Comparison of ENCODE assay signal across 8 cellular contexts in genomic region chr6:15691250-15691869, GRCh38. TPM values are rescaled to one million over a fixed set of nuclear protein-coding genes. Genes with fewer than 3 reads are reported as not detected.
DNase-seq lines count a peak whose midpoint lies in the region; TF ChIP-seq lines count a peak whose summit lies in the region.

No MANE protein-coding gene starts in this region.

- no peak overlapping the region for H3K4ac ChIP-seq in neuronal stem cell (ENCODE audit: low read length)

- no peaks in the 10 kb centered on the region for H3K79me1 ChIP-seq in neuronal stem cell (ENCODE audit: low read depth, low read length)

- no peaks in the 10 kb centered on the region for H4K20me1 ChIP-seq in GM23248 (ENCODE audit: insufficient read depth)

- H3K36me3 ChIP-seq in GM23248 (ENCODE audit: low read depth): no peaks in the 10 kb centered on the region
- H3K36me3 ChIP-seq in neuronal stem cell (replicated peaks in 1 of 2; ENCODE audit: control insufficient read depth in 2 of 2, insufficient read depth in 2 of 2, low read length in 2 of 2): no peaks in the 10 kb centered on the region
- no peaks in the 10 kb centered on the region for H3K36me3 ChIP-seq in stomach

- TF ChIP-seq EP300 in stomach (IDR thresholded peaks at IDR 0.05): no peak

- no peak overlapping the region for H3K18ac ChIP-seq in neuronal stem cell (ENCODE audit: low read length)

- H2AK5ac ChIP-seq in neuronal stem cell (ENCODE audit: low read depth, low read length): no peak overlapping the region

- H3F3A ChIP-seq in GM23248 (ENCODE audit: insufficient read depth): no peaks in the 10 kb centered on the region

- no peaks in the 10 kb centered on the region for H3K79me2 ChIP-seq in GM23248 (ENCODE audit: insufficient read depth)

- no peak overlapping the region for H2BK12ac ChIP-seq in neuronal stem cell (ENCODE audit: low read length)

- no peak overlapping the region for H3K23ac ChIP-seq in neuronal stem cell (ENCODE audit: low read depth, low read length, poor library complexity)

- intact Hi-C loops in stomach (cut with DNase I; ENCODE audit: low total_unique reads): loop anchor here (5.0 kb wide), 1 partner anchor 516 kb away; no protein-coding TSS in a partner anchor

- no peak overlapping the region for H2BK5ac ChIP-seq in neuronal stem cell (ENCODE audit: low read length)

- no peaks in the 10 kb centered on the region for H3K9me2 ChIP-seq in GM23248 (ENCODE audit: insufficient read depth)

- TF ChIP-seq CTCF in LNCAP (IDR thresholded peaks at IDR 0.05) (peak; percentile 98), fibroblast of pulmonary artery (IDR thresholded peaks at IDR 0.05; ENCODE audit: low read length, missing control alignments) (no peak), stomach (IDR thresholded peaks at IDR 0.05) (peak in 6 of 7 experiments; percentile 75 to 100 (median 98))

- H3K4me1 ChIP-seq in GM23248 (ENCODE audit: insufficient read depth): no peaks in the 10 kb centered on the region
- no peaks in the 10 kb centered on the region for H3K4me1 ChIP-seq in neuronal stem cell (ENCODE audit: control insufficient read depth in 2 of 2, insufficient read depth in 1 of 2, low read depth in 1 of 2, low read length in 2 of 2)
- H3K4me1 ChIP-seq in stomach: peaks cover 12 to 24% (median 20%) of the 10 kb centered on the region in 4 donors

- DNase-seq in DMS79 treated with DMSO at 0.1 percent for 48 hours (lab: John Stamatoyannopoulos, UW): peak; percentile 80
- peak; percentile 94 for DNase-seq in GM23248
- DNase-seq in RKO (ENCODE audit: low spot score): peak; percentile 90
- DNase-seq in activated T-helper 1 cell treated with Interleukin-2 at 50 U/mL for 16 hours (ENCODE audit: low read depth): peak; percentile 57
- peak; percentile 92 for DNase-seq in fibroblast of pulmonary artery (ENCODE audit: low read depth)
- DNase-seq in neuronal stem cell (ENCODE audit: low spot score): peak; percentile 77
- DNase-seq in stomach: peak; percentile 85

- no peak overlapping the region for H4K8ac ChIP-seq in neuronal stem cell (ENCODE audit: low read depth, low read length)

- no peak overlapping the region for H3K27ac ChIP-seq in GM23248
- H3K27ac ChIP-seq in neuronal stem cell (replicated peaks; ENCODE audit: low read length): no peak overlapping the region
- peak overlapping the region in 4 of 5 donors; percentile 31 to 63 (median 44) for H3K27ac ChIP-seq in stomach

- peak overlapping the region; percentile 65 for H3K4me3 ChIP-seq in GM23248
- no peak overlapping the region for H3K4me3 ChIP-seq in fibroblast of pulmonary artery (replicated peaks; ENCODE audit: low read depth, low read length)
- H3K4me3 ChIP-seq in neuronal stem cell (ENCODE audit: low read length in 2 of 2): no peak overlapping the region
- peak overlapping the region; percentile 30 to 35 (median 32) for H3K4me3 ChIP-seq in stomach

- H3K27me3 ChIP-seq in GM23248 (replicated peaks; ENCODE audit: insufficient read depth) (peaks cover 2% of the 10 kb centered on the region), neuronal stem cell (ENCODE audit: control insufficient read depth in 3 of 3, insufficient read depth in 3 of 3, low read depth in 1 of 3, low read length in 3 of 3) (peaks cover 0 to 17% (median 0%) of the 10 kb centered on the region in 3 experiments), stomach (no peaks in the 10 kb centered on the region)

- peak overlapping the region; percentile 79 for H3K4me2 ChIP-seq in GM23248 (ENCODE audit: unreplicated experiment)
- H3K4me2 ChIP-seq in neuronal stem cell (ENCODE audit: insufficient read depth, low read length, poor library complexity, severe bottlenecking): no peak overlapping the region

- no peak for TF ChIP-seq POLR2A in stomach (IDR thresholded peaks at IDR 0.05)

- no peak overlapping the region for H3K14ac ChIP-seq in neuronal stem cell (ENCODE audit: low read length)

- H3K9me3 ChIP-seq in GM23248 (ENCODE audit: low read depth) (no peaks in the 10 kb centered on the region), neuronal stem cell (replicated peaks in 1 of 2; ENCODE audit: control insufficient read depth in 2 of 2, insufficient read depth in 1 of 2, low read depth in 1 of 2, low read length in 2 of 2) (no peaks in the 10 kb centered on the region), stomach (no peaks in the 10 kb centered on the region)

- no peak overlapping the region for H2BK15ac ChIP-seq in neuronal stem cell (ENCODE audit: low read length)

- 9 to 13% methylated on average over 23 of the region's 23 CpGs for WGBS in GM23248 (ENCODE audit: low coverage in 1 of 2, low lambda C conversion rate in 2 of 2, missing lambda C conversion rate in 2 of 2), 2 experiments
- no CpG with 5 or more reads among the region's 23 CpGs for WGBS in neuronal stem cell (ENCODE audit: extremely low coverage in 2 of 2, insufficient read length in 2 of 2, insufficient replicate concordance in 1 of 2), 2 donors
- WGBS in stomach, 5 donors: 13 to 23% (median 18%) methylated on average over 23 of the region's 23 CpGs

- in situ Hi-C loops in GM23248 (cut with MboI): loop anchor here (10.0 kb wide), 1 partner anchor 473 kb away; no protein-coding TSS in a partner anchor

- no peak overlapping the region for H4K91ac ChIP-seq in neuronal stem cell (ENCODE audit: low read depth, low read length, poor library complexity)

- H2AFZ ChIP-seq in GM23248 (peak overlapping the region; percentile 76), neuronal stem cell (ENCODE audit: low read length) (no peak overlapping the region)

- H3K9ac ChIP-seq in GM23248 (peak overlapping the region; percentile 37; the same call in 1 of the 2 replicates), neuronal stem cell (ENCODE audit: low read depth, low read length, poor library complexity) (no peak overlapping the region)

- no peak overlapping the region for H2BK120ac ChIP-seq in neuronal stem cell (ENCODE audit: low read depth, low read length)

RNA-seq across cellular contexts. Expression of gene DTNBP1, which starts 28.5 kb away (rescaled TPM):
- total RNA-seq in GM23248 (2014; rRNA removed; shearing (Covaris generic)): 0.32 and 3.9 TPM in 2 replicates
- 15.8 and 18.1 TPM in 2 replicates for polyA plus RNA-seq in GM23248 (2016; fragmentation: Nextera tagmentation; extraction: Ambion mirVana)
- polyA plus RNA-seq in neuronal stem cell (2013, experiment 1 of 2): 18.1 TPM
- polyA plus RNA-seq in neuronal stem cell (2013, experiment 2 of 2): 17.7 TPM
- 10 to 100 TPM in 1 of 5 donors, 1 to 10 TPM in 4; 4.1 to 68.7 (median 7.1) TPM for total RNA-seq in stomach
- 10 to 100 TPM; 15.8 to 28.3 (median 21.8) TPM for polyA plus RNA-seq in stomach

Comparison
In these comparisons a context has a peak if more than half of its experiments do, and no peak if none do; other contexts are left out.
1. H3K27ac ChIP-seq: peak in stomach (4 of 5); none in GM23248 (single experiment) and neuronal stem cell (single experiment).
2. H3K4me3 ChIP-seq: peak in GM23248 (single experiment) and stomach (4 of 4); none in fibroblast of pulmonary artery (single experiment) and neuronal stem cell (0 of 2).
3. Peak in every context shown above with its lines, with median percentiles within 50 percentile points of each other: DNase-seq.